ENCODE assay signal across 1 cellular context in genomic region chr1:9249534-9250335, GRCh38.
TF ChIP-seq lines count a peak whose summit lies in the region.

No MANE protein-coding gene starts in this region.

TF ChIP-seq in HepG2, 621 proteins besides CTCF, POLR2A, EP300 and RAD21 (continued from another document and continues in another):
- 0 out of 2 replicates have a peak, but pooled peaks have one; percentile 38 for TF ChIP-seq ZNF318 (CRISPR knock-in tag; IDR thresholded peaks at IDR 0.05)
- TF ChIP-seq SNAPC2 (CRISPR knock-in tag; IDR thresholded peaks at IDR 0.05): peak; percentile 5; the same call in 1 of the 2 replicates
- peak; percentile 78; the same call in 1 of the 2 replicates for TF ChIP-seq NCOA1 (CRISPR knock-in tag; IDR thresholded peaks at IDR 0.05)
- no peak for TF ChIP-seq ZNF180 (CRISPR knock-in tag; IDR thresholded peaks at IDR 0.05; ENCODE audit: borderline replicate concordance, low read depth)
- peak; percentile 62; the same call in 1 of the 2 replicates for TF ChIP-seq MEF2D (CRISPR knock-in tag; IDR thresholded peaks at IDR 0.05)
- peak; percentile 100 for TF ChIP-seq HNF4A (CRISPR knock-in tag; IDR thresholded peaks at IDR 0.05)
- peak; percentile 17; the same call in 1 of the 2 replicates for TF ChIP-seq SMAD3 (CRISPR knock-in tag; IDR thresholded peaks at IDR 0.05)
- no peak for TF ChIP-seq RFX3 (CRISPR knock-in tag; IDR thresholded peaks at IDR 0.05)
- peak; percentile 16; the same call in 1 of the 2 replicates for TF ChIP-seq FOXC1 (CRISPR knock-in tag; IDR thresholded peaks at IDR 0.05; ENCODE audit: borderline replicate concordance)
- TF ChIP-seq ZSCAN30 (CRISPR knock-in tag; IDR thresholded peaks at IDR 0.05): peak; percentile 89; the same call in 1 of the 2 replicates
- TF ChIP-seq CREB1 (IDR thresholded peaks at IDR 0.05): no peak
- TF ChIP-seq CREB1 (CRISPR knock-in tag; IDR thresholded peaks at IDR 0.05): peak; percentile 46; the same call in 1 of the 2 replicates
- no peak for TF ChIP-seq ZXDC (CRISPR knock-in tag; IDR thresholded peaks at IDR 0.05)
- TF ChIP-seq ZNF703 (CRISPR knock-in tag; IDR thresholded peaks at IDR 0.05; ENCODE audit: borderline replicate concordance): no peak
- no peak; the same call in 1 of the 2 replicates for TF ChIP-seq ZSCAN31 (CRISPR knock-in tag; IDR thresholded peaks at IDR 0.05; ENCODE audit: low read depth)
- TF ChIP-seq ASH2L (IDR thresholded peaks at IDR 0.05; ENCODE audit: insufficient read length, low read depth, low read length): peak; percentile 18
- TF ChIP-seq ZFY (CRISPR knock-in tag; IDR thresholded peaks at IDR 0.05): peak; percentile 86
- peak; percentile 86 for TF ChIP-seq E2F1 (CRISPR knock-in tag; IDR thresholded peaks at IDR 0.05)
- TF ChIP-seq SAP130 (CRISPR knock-in tag; IDR thresholded peaks at IDR 0.05; ENCODE audit: low read depth): peak; percentile 72
- peak; percentile 22; the same call in 1 of the 2 replicates for TF ChIP-seq ZZZ3 (CRISPR knock-in tag; IDR thresholded peaks at IDR 0.05; ENCODE audit: borderline replicate concordance)
- TF ChIP-seq PCBP2 (optimal IDR thresholded peaks at IDR 0.05; ENCODE audit: low read depth, low read length, poor library complexity, severe bottlenecking): no peak
- peak; percentile 38; the same call in 1 of the 2 replicates for TF ChIP-seq FOXO1 (CRISPR knock-in tag; IDR thresholded peaks at IDR 0.05)
- TF ChIP-seq ZNF253 (CRISPR knock-in tag; IDR thresholded peaks at IDR 0.05; ENCODE audit: borderline replicate concordance): no peak
- TF ChIP-seq SRY (CRISPR knock-in tag; IDR thresholded peaks at IDR 0.05): peak; percentile 84; the same call in 1 of the 2 replicates
- 0 out of 2 replicates have a peak, but pooled peaks have one; percentile 17 for TF ChIP-seq MEIS1 (CRISPR knock-in tag; IDR thresholded peaks at IDR 0.05; ENCODE audit: borderline replicate concordance)
- peak; percentile 76 for TF ChIP-seq AHR (CRISPR knock-in tag; IDR thresholded peaks at IDR 0.05)
- no peak for TF ChIP-seq SP1 (IDR thresholded peaks at IDR 0.05)
- peak; percentile 71 for TF ChIP-seq SP1 (CRISPR knock-in tag; IDR thresholded peaks at IDR 0.05)
- TF ChIP-seq MLX (CRISPR knock-in tag; IDR thresholded peaks at IDR 0.05): peak; percentile 12; the same call in 1 of the 2 replicates
- peak; percentile 98 for TF ChIP-seq ZMYM2 (CRISPR knock-in tag; IDR thresholded peaks at IDR 0.05)
- peak; percentile 82; the same call in 1 of the 2 replicates for TF ChIP-seq PRMT3 (CRISPR knock-in tag; IDR thresholded peaks at IDR 0.05; ENCODE audit: borderline replicate concordance, low read depth)
- no peak for TF ChIP-seq ZNF205 (CRISPR knock-in tag; IDR thresholded peaks at IDR 0.05)
- TF ChIP-seq MATR3 (CRISPR knock-in tag; IDR thresholded peaks at IDR 0.05): no peak
- no peak for TF ChIP-seq TEF (CRISPR knock-in tag; IDR thresholded peaks at IDR 0.05)
- peak; percentile 33; the same call in 1 of the 2 replicates for TF ChIP-seq THRA (CRISPR knock-in tag; IDR thresholded peaks at IDR 0.05; ENCODE audit: borderline replicate concordance)
- TF ChIP-seq ZNF468 (CRISPR knock-in tag; IDR thresholded peaks at IDR 0.05): no peak; the same call in 1 of the 2 replicates
- TF ChIP-seq THAP9 (CRISPR knock-in tag; IDR thresholded peaks at IDR 0.05; ENCODE audit: borderline replicate concordance): peak; percentile 61
- TF ChIP-seq ZNF629 (CRISPR knock-in tag; conservative IDR thresholded peaks at IDR 0.05): 0 out of 2 replicates have a peak, but pooled peaks have one; percentile 3
- TF ChIP-seq ATF7 (IDR thresholded peaks at IDR 0.05): no peak
- TF ChIP-seq ATF7 (CRISPR knock-in tag; IDR thresholded peaks at IDR 0.05): peak; percentile 53; the same call in 1 of the 2 replicates
- TF ChIP-seq BATF2 (CRISPR knock-in tag; IDR thresholded peaks at IDR 0.05): no peak
- peak; percentile 11; the same call in 1 of the 2 replicates for TF ChIP-seq SOX13 (IDR thresholded peaks at IDR 0.05)
- peak in 1 of 2 experiments; percentile 61; a peak in 2 of 4 replicates for TF ChIP-seq SOX13 (CRISPR knock-in tag; conservative IDR thresholded peaks at IDR 0.05 in 1 of 2, IDR thresholded peaks at IDR 0.05 in 1 of 2)
- TF ChIP-seq ERF (CRISPR knock-in tag; IDR thresholded peaks at IDR 0.05): peak; percentile 45; the same call in 1 of the 2 replicates
- peak; percentile 80; the same call in 1 of the 2 replicates for TF ChIP-seq ZNF720 (CRISPR knock-in tag; IDR thresholded peaks at IDR 0.05)
- 0 out of 2 replicates have a peak, but pooled peaks have one; percentile 60 for TF ChIP-seq KDM3A (CRISPR knock-in tag; IDR thresholded peaks at IDR 0.05; ENCODE audit: low read depth)
